ENCODE assay signal across 12 cellular contexts in the genomic region with DNA sequence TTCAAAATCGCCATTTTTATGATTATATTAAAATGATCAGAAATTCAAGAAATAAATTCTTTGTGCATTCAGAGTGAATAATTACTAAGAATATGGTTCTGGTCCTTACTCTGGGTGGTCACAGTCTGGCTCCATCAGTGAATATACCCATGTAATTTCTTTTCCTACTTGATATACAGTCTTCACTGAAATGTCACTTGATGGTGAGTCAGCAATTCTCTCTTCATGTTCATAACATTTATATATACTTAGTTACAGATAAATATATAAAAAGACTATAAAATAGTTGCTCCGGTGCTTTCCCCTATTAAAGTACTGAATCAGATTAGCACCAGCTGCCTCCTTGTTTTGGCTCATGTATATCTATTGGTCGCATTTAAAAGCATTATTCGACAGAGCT.
"Had no signal": no experiment of that assay in that cellular context is flagged by ENCODE, and none has a peak within 500 bp of the region (broad histone marks: within the 10 kb centered on the region; RNA-seq: fewer than 3 reads in every experiment).

No MANE protein-coding gene starts in this region.

- DNase-seq: activated CD4-positive, alpha-beta memory T cell treated with anti-CD3 and anti-CD28 coated beads, Interleukin-2, amount 10 ng/mL, durations not matched to agents 7 days and 5 days; activated gamma-delta T cell treated with Interleukin-2 at 50 U/mL for 16 hours; activated naive CD8-positive, alpha-beta T cell treated with anti-CD3 and anti-CD28 coated beads for 36 hours; activated T-cell treated with anti-CD3 and anti-CD28 coated beads, Interleukin-2, amount 50 U/mL, for 48 hours; colonic mucosa; stimulated activated CD4-positive, alpha-beta T cell treated with anti-CD3 and anti-CD28 coated beads, Interleukin-4, amount 100 ng/mL, for 1 hour; stimulated activated CD8-positive, alpha-beta memory T cell treated with anti-CD3 and anti-CD28 coated beads, Interleukin-4, amount 100 ng/mL, for 48 hours; stimulated activated naive CD8-positive, alpha-beta T cell treated with anti-CD3 and anti-CD28 coated beads, Interleukin-15, Interleukin-2, amounts not matched to agents 100 U/mL and 50 U/mL, for 24 hours; upper lobe of left lung had no signal

- H3K4me3 Mint-ChIP-seq: activated CD4-positive, alpha-beta memory T cell treated with anti-CD3 and anti-CD28 coated beads, Interleukin-2, amount 10 ng/mL, durations not matched to agents 7 days and 5 days; activated naive CD8-positive, alpha-beta T cell treated with anti-CD3 and anti-CD28 coated beads for 36 hours had no signal

- H3K4me3 ChIP-seq: breast epithelium, colonic mucosa, hepatocyte, suprapubic skin, upper lobe of left lung had no signal

- H3K9me3 Mint-ChIP-seq: activated CD4-positive, alpha-beta memory T cell treated with anti-CD3 and anti-CD28 coated beads, Interleukin-2, amount 10 ng/mL, durations not matched to agents 7 days and 5 days had no signal

- H3K4me1 Mint-ChIP-seq: activated CD4-positive, alpha-beta memory T cell treated with anti-CD3 and anti-CD28 coated beads, Interleukin-2, amount 10 ng/mL, durations not matched to agents 7 days and 5 days; activated naive CD8-positive, alpha-beta T cell treated with anti-CD3 and anti-CD28 coated beads for 36 hours had no signal

- H3K27ac Mint-ChIP-seq: activated CD4-positive, alpha-beta memory T cell treated with anti-CD3 and anti-CD28 coated beads, Interleukin-2, amount 10 ng/mL, durations not matched to agents 7 days and 5 days; activated naive CD8-positive, alpha-beta T cell treated with anti-CD3 and anti-CD28 coated beads for 36 hours had no signal

- ATAC-seq: stimulated activated naive CD8-positive, alpha-beta T cell treated with anti-CD3 and anti-CD28 coated beads, Interleukin-15, Interleukin-2, amounts not matched to agents 100 U/mL and 50 U/mL, for 24 hours had no signal
